In the genomic region with DNA sequence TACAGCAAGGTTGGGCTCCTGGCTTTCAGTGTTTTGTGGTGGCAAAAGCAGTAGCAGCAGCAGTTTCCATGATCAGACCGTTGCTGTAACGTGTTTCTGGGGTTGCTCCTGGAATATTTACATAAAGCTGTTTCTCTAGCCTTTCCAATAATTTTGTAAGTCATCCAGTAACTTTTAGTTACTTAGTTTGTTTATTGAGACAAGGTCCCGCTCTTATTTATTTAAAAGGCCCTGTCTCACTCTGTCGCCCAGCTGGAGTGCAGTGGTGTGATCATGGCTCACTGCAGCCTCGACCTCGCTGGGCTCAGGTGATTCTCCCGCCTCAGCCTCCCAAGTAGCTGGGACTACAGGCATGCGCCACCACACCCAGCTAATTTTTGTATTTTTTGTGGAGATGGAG, we compare ENCODE assay signal across 29 cellular contexts.
"Had no signal": no experiment of that assay in that cellular context is flagged by ENCODE, and none has a peak within 500 bp of the region (broad histone marks: within the 10 kb centered on the region; RNA-seq: fewer than 3 reads in every experiment).

No MANE protein-coding gene starts in this region.

- H3K36me3 ChIP-seq: neural progenitor cell, ovary, spleen, stomach, thoracic aorta, thyroid gland, tibial nerve, upper lobe of left lung, vagina had no signal

- H3K9me3 ChIP-seq: ovary, psoas muscle, thoracic aorta, thyroid gland, tibial nerve, upper lobe of left lung, vagina had no signal

- H3K4me3 Mint-ChIP-seq: naive thymus-derived CD4-positive, alpha-beta T cell; natural killer cell; nephron; neural progenitor cell; stimulated activated effector memory CD8-positive, alpha-beta T cell treated with anti-CD3 and anti-CD28 coated beads, Interleukin-12 subunit alpha, Interleukin-12 subunit beta, amount 100 ng/mL, for 72 hours; stimulated activated naive B cell treated with anti-CD40 and anti-IgM and Interleukin-4, amounts not matched to agents 10 μg/mL and 1 μg/mL and 100 μg/mL, for 72 hours; stimulated activated naive CD8-positive, alpha-beta T cell treated with anti-CD3 and anti-CD28 coated beads, Interleukin-15, Interleukin-2, amounts not matched to agents 100 ng/mL and 50 ng/mL, for 24 hours had no signal

- H3K9me3 Mint-ChIP-seq: natural killer cell; stimulated activated effector memory CD8-positive, alpha-beta T cell treated with anti-CD3 and anti-CD28 coated beads, Interleukin-12 subunit alpha, Interleukin-12 subunit beta, amount 100 ng/mL, for 72 hours; stimulated activated naive CD8-positive, alpha-beta T cell treated with anti-CD3 and anti-CD28 coated beads, Interleukin-15, Interleukin-2, amounts not matched to agents 100 ng/mL and 50 ng/mL, for 24 hours had no signal

- H3K4me1 Mint-ChIP-seq: nephron; neural progenitor cell; stimulated activated naive B cell treated with anti-CD40 and anti-IgM and Interleukin-4, amounts not matched to agents 10 μg/mL and 1 μg/mL and 100 μg/mL, for 72 hours had no signal

- H3K4me3 ChIP-seq: neural progenitor cell, ovary, psoas muscle, skin epidermis, smooth muscle cell, spleen, stomach, thoracic aorta, thyroid gland, tibial nerve, upper lobe of left lung, vagina had no signal

- DNase-seq: naive thymus-derived CD4-positive, alpha-beta T cell; natural killer cell; occipital lobe; ovary; posterior cingulate gyrus; psoas muscle; right cardiac atrium; spleen; stimulated activated CD4-positive, alpha-beta T cell treated with anti-CD3 and anti-CD28 coated beads, Interleukin-15, amount 100 ng/mL, for 24 hours; stimulated activated CD4-positive, alpha-beta T cell treated with anti-CD3 and anti-CD28 coated beads, Interleukin-2, amount 100 ng/mL, for 24 hours; stimulated activated CD4-positive, alpha-beta T cell treated with anti-CD3 and anti-CD28 coated beads, Interleukin-2, amount 100 ng/mL, for 48 hours; stimulated activated CD4-positive, alpha-beta T cell treated with anti-CD3 and anti-CD28 coated beads, Interleukin-4, amount 100 ng/mL, for 24 hours; stimulated activated naive B cell treated with anti-CD40 and anti-IgM and Interleukin-4, amounts not matched to agents 10 μg/mL and 1 μg/mL and 100 μg/mL, for 72 hours; stimulated activated naive CD4-positive, alpha-beta T cell treated with Interleukin-2 at 50 U/mL for 16 hours; stomach; thyroid gland; trophoblast cell; upper lobe of left lung had no signal

- H3K27me3 ChIP-seq: ovary, stomach, thyroid gland, tibial nerve, upper lobe of left lung, vagina had no signal

- H3K27ac Mint-ChIP-seq: naive thymus-derived CD4-positive, alpha-beta T cell; natural killer cell; nephron; neural progenitor cell; progenitor cell of endocrine pancreas; stimulated activated effector memory CD8-positive, alpha-beta T cell treated with anti-CD3 and anti-CD28 coated beads, Interleukin-12 subunit alpha, Interleukin-12 subunit beta, amount 100 ng/mL, for 72 hours; stimulated activated naive B cell treated with anti-CD40 and anti-IgM and Interleukin-4, amounts not matched to agents 10 μg/mL and 1 μg/mL and 100 μg/mL, for 72 hours; stimulated activated naive CD8-positive, alpha-beta T cell treated with anti-CD3 and anti-CD28 coated beads, Interleukin-15, Interleukin-2, amounts not matched to agents 100 ng/mL and 50 ng/mL, for 24 hours had no signal

- H3K36me3 Mint-ChIP-seq: natural killer cell; stimulated activated effector memory CD8-positive, alpha-beta T cell treated with anti-CD3 and anti-CD28 coated beads, Interleukin-12 subunit alpha, Interleukin-12 subunit beta, amount 100 ng/mL, for 72 hours had no signal

- H3K27ac ChIP-seq: neural progenitor cell, ovary, parathyroid adenoma, psoas muscle, skin epidermis, spleen, stomach, thoracic aorta, thyroid gland, tibial nerve, upper lobe of left lung, vagina had no signal

- H3K4me1 ChIP-seq: neural progenitor cell, parathyroid adenoma, psoas muscle, spleen, stomach, tibial nerve, upper lobe of left lung, vagina had no signal

- H3K9ac ChIP-seq: neural progenitor cell, parathyroid adenoma had no signal
